ENCODE assay signal across 8 cellular contexts in genomic region chr3:49028298-49028672, GRCh38. TPM values are rescaled to one million over a fixed set of nuclear protein-coding genes. Genes with fewer than 3 reads are reported as not detected.
DNase-seq lines count a peak whose midpoint lies in the region; ATAC-seq and TF ChIP-seq lines count a peak whose summit lies in the region.

No MANE protein-coding gene starts in this region.

- H3K79me2 ChIP-seq in neural progenitor cell (ENCODE audit: low read depth) = peaks cover 28% of the 10 kb centered on the region

- no peak for TF ChIP-seq CTCF in CD4-positive, alpha-beta T cell (IDR thresholded peaks at IDR 0.05)
- no peak for TF ChIP-seq CTCF in neural progenitor cell (IDR thresholded peaks at IDR 0.05)

- H3K27ac Mint-ChIP-seq in CD4-positive, alpha-beta T cell = peak overlapping the region; percentile 93
- H3K27ac Mint-ChIP-seq in neural progenitor cell = peak overlapping the region; percentile 62

- H3K4me2 ChIP-seq in neural progenitor cell = peak overlapping the region; percentile 92

- peaks cover 86% of the 10 kb centered on the region for H3K36me3 Mint-ChIP-seq in CD4-positive, alpha-beta T cell (ENCODE audit: low read depth)
- H3K36me3 Mint-ChIP-seq in neural progenitor cell = peaks cover 37% of the 10 kb centered on the region

- WGBS in ectodermal cell, 2 experiments = 80 to 94% methylated on average over 4 of the region's 4 CpGs

- intact Hi-C loops in CD4-positive, alpha-beta T cell (cut with DNase I, micrococcal nuclease) = loop anchor here (2.0 to 10.0 kb wide), 4 partner anchors 39 to 907 kb away; partner anchors contain the start of genes APEH (in 1 of the 2) and IP6K2 (in 1 of the 2)

- CTCF ChIA-PET in CD4-positive, alpha-beta T cell (lab: Charles Lee) = interaction anchor here (1.6 to 2.2 kb wide), 3 partner anchors 38 to 66 kb away, joined by 8 to 29 read pairs (median 16); partner anchors contain the start of genes P4HTM and QRICH1

- H2AFZ ChIP-seq in neural progenitor cell (replicated peaks) = no peak overlapping the region

- H3K27ac ChIP-seq in CD4-positive, alpha-beta T cell (ENCODE audit: low read depth, low read length) = peak overlapping the region; percentile 87
- H3K27ac ChIP-seq in ectodermal cell (ENCODE audit: insufficient read depth, low read depth, low read length, poor library complexity, severe bottlenecking) (no peak overlapping the region), neural progenitor cell (no peak overlapping the region)

- H3K9me3 Mint-ChIP-seq in CD4-positive, alpha-beta T cell = no peaks in the 10 kb centered on the region
- no peaks in the 10 kb centered on the region for H3K9me3 Mint-ChIP-seq in neural progenitor cell

- POLR2A ChIA-PET in CD4-positive, alpha-beta T cell (lab: Charles Lee) = interaction anchor here (0.8 to 2.3 kb wide), 9 partner anchors 8 to 312 kb away, joined by 3 to 60 read pairs (median 23); partner anchors contain the start of genes DALRD3, P4HTM, QARS1 and QRICH1

- peak overlapping the region; percentile 99 for H3K9ac ChIP-seq in NT2/D1 (ENCODE audit: insufficient read length, low read depth)
- peak overlapping the region; percentile 68 for H3K9ac ChIP-seq in neural progenitor cell

- no peaks in the 10 kb centered on the region for H4K20me1 ChIP-seq in neural progenitor cell (ENCODE audit: low read depth)

- peaks cover 60% of the 10 kb centered on the region for H3F3A ChIP-seq in neural progenitor cell (ENCODE audit: low read depth)

- peak overlapping the region; percentile 77 for H3K4me3 ChIP-seq in NT2/D1 (ENCODE audit: insufficient read length, low read depth)
- peak overlapping the region; percentile 70 for H3K4me3 ChIP-seq in ectodermal cell (ENCODE audit: insufficient read depth, low read depth, low read length)
- peak overlapping the region; percentile 58 for H3K4me3 ChIP-seq in neural progenitor cell

- H3K4me1 ChIP-seq in NT2/D1 (ENCODE audit: insufficient read depth, insufficient read length) (peaks cover 20% of the 10 kb centered on the region), ectodermal cell (ENCODE audit: control insufficient read depth, insufficient read depth, low read length) (peaks cover 11% of the 10 kb centered on the region), neural progenitor cell (peaks cover 12% of the 10 kb centered on the region)

- DNase-seq in CD4-positive, alpha-beta T cell = no peak
- no peak for DNase-seq in NT2/D1 (ENCODE audit: low read depth, low spot score)
- DNase-seq in neural progenitor cell (ENCODE audit: low spot score) = no peak
- no peak for DNase-seq in left lobe of liver (ENCODE audit: low spot score)
- no peak for DNase-seq in iPS-NIHi11 (ENCODE audit: low spot score)
- no peak for DNase-seq in SIG-M5 treated with dmso at 0.1 percent for 504 hours (lab: John Stamatoyannopoulos, UW; ENCODE audit: unreplicated experiment)

- no peaks in the 10 kb centered on the region for H3K27me3 ChIP-seq in CD4-positive, alpha-beta T cell (ENCODE audit: control insufficient read depth, insufficient read depth, low read length)
- H3K27me3 ChIP-seq in NT2/D1 (ENCODE audit: insufficient read depth, insufficient read length) = no peaks in the 10 kb centered on the region
- H3K27me3 ChIP-seq in ectodermal cell (ENCODE audit: control insufficient read depth, insufficient read depth, low read length, poor library complexity, severe bottlenecking) = no peaks in the 10 kb centered on the region
- H3K27me3 ChIP-seq in neural progenitor cell = no peaks in the 10 kb centered on the region

- no peak for ATAC-seq in CD4-positive, alpha-beta T cell (ENCODE audit: poor library complexity)
- ATAC-seq in left lobe of liver = no peak
- ATAC-seq in HG02885 (IDR thresholded peaks at IDR 0.05; ENCODE audit: poor library complexity, unreplicated experiment) = no peak

- H3K27me3 Mint-ChIP-seq in CD4-positive, alpha-beta T cell = no peaks in the 10 kb centered on the region
- peaks cover 12% of the 10 kb centered on the region for H3K27me3 Mint-ChIP-seq in neural progenitor cell (ENCODE audit: insufficient read depth, low read depth)

- H3K9me3 ChIP-seq in CD4-positive, alpha-beta T cell (ENCODE audit: control insufficient read depth, low read length) = no peaks in the 10 kb centered on the region
- H3K9me3 ChIP-seq in NT2/D1 (ENCODE audit: insufficient read depth, low read length) = no peaks in the 10 kb centered on the region
- H3K9me3 ChIP-seq in ectodermal cell (ENCODE audit: control insufficient read depth, low read length) = no peaks in the 10 kb centered on the region
- H3K9me3 ChIP-seq in neural progenitor cell (ENCODE audit: low read depth) = no peaks in the 10 kb centered on the region

- H3K36me3 ChIP-seq in NT2/D1 (ENCODE audit: insufficient read depth, insufficient read length, low read length) (peaks cover 90% of the 10 kb centered on the region), ectodermal cell (ENCODE audit: control insufficient read depth, insufficient read depth, low read length) (peaks cover 62% of the 10 kb centered on the region), neural progenitor cell (no peaks in the 10 kb centered on the region)

- peak overlapping the region; percentile 88 for H3K4me3 Mint-ChIP-seq in CD4-positive, alpha-beta T cell
- peak overlapping the region; percentile 93 for H3K4me3 Mint-ChIP-seq in neural progenitor cell

- peaks cover 35% of the 10 kb centered on the region for H3K4me1 Mint-ChIP-seq in CD4-positive, alpha-beta T cell (ENCODE audit: low read depth)
- H3K4me1 Mint-ChIP-seq in neural progenitor cell = peaks cover 24% of the 10 kb centered on the region

RNA-seq across cellular contexts. Expression of gene IMPDH2, which starts 0.9 kb away (rescaled TPM):
- 100 to 1,000 TPM; 133 to 135 TPM for total RNA-seq in CD4-positive, alpha-beta T cell
- polyA plus RNA-seq in ectodermal cell (2013, experiment 1 of 4) = 330 TPM
- polyA plus RNA-seq in ectodermal cell (2013, experiment 2 of 4) = 332 TPM
- polyA plus RNA-seq in ectodermal cell (2013, experiment 3 of 4) = 252 TPM
- 258 TPM for polyA plus RNA-seq in ectodermal cell (2013, experiment 4 of 4)
- total RNA-seq in neural progenitor cell (ENCODE audit: low replicate concordance) (271 and 313 TPM in 2 replicates), left lobe of liver (38.6 TPM)

RNA-seq across cellular contexts. Expression of gene NDUFAF3, which starts 6.4 kb away (rescaled TPM):
- total RNA-seq in CD4-positive, alpha-beta T cell = 10 to 100 TPM; 52.7 to 53.2 TPM
- polyA plus RNA-seq in ectodermal cell (2013, experiment 1 of 4) = 19.2 TPM
- 22.3 TPM for polyA plus RNA-seq in ectodermal cell (2013, experiment 2 of 4)
- 21.8 TPM for polyA plus RNA-seq in ectodermal cell (2013, experiment 3 of 4)
- 29.1 TPM for polyA plus RNA-seq in ectodermal cell (2013, experiment 4 of 4)
- total RNA-seq in neural progenitor cell (ENCODE audit: low replicate concordance) (26.2 and 36.8 TPM in 2 replicates), left lobe of liver (44.2 TPM)

RNA-seq across cellular contexts. Expression of gene DALRD3, which starts 9.9 kb away (rescaled TPM):
- total RNA-seq in CD4-positive, alpha-beta T cell = 10 to 100 TPM; 15.1 to 15.6 TPM
- 37.2 TPM for polyA plus RNA-seq in ectodermal cell (2013, experiment 1 of 4)
- polyA plus RNA-seq in ectodermal cell (2013, experiment 2 of 4) = 41.1 TPM
- 38.4 TPM for polyA plus RNA-seq in ectodermal cell (2013, experiment 3 of 4)
- polyA plus RNA-seq in ectodermal cell (2013, experiment 4 of 4) = 49.5 TPM
- total RNA-seq in neural progenitor cell (ENCODE audit: low replicate concordance) (32.9 and 57.4 TPM in 2 replicates), left lobe of liver (8.6 TPM)

RNA-seq across cellular contexts. Expression of gene WDR6, which starts 21.1 kb away (rescaled TPM):
- total RNA-seq in CD4-positive, alpha-beta T cell = 100 to 1,000 TPM; 132 to 134 TPM
- polyA plus RNA-seq in ectodermal cell (2013, experiment 1 of 4) = 202 TPM
- polyA plus RNA-seq in ectodermal cell (2013, experiment 2 of 4) = 233 TPM
- 164 TPM for polyA plus RNA-seq in ectodermal cell (2013, experiment 3 of 4)
- polyA plus RNA-seq in ectodermal cell (2013, experiment 4 of 4) = 186 TPM
- total RNA-seq in neural progenitor cell (ENCODE audit: low replicate concordance) (131 and 215 TPM in 2 replicates), left lobe of liver (79.5 TPM)

RNA-seq across cellular contexts. Expression of gene P4HTM, which starts 38.2 kb away (rescaled TPM):
- total RNA-seq in CD4-positive, alpha-beta T cell = 10 to 100 TPM; 45.9 to 47.0 TPM
- 30.0 TPM for polyA plus RNA-seq in ectodermal cell (2013, experiment 1 of 4)
- 33.6 TPM for polyA plus RNA-seq in ectodermal cell (2013, experiment 2 of 4)
- polyA plus RNA-seq in ectodermal cell (2013, experiment 3 of 4) = 33.2 TPM
- 40.7 TPM for polyA plus RNA-seq in ectodermal cell (2013, experiment 4 of 4)
- total RNA-seq in neural progenitor cell (ENCODE audit: low replicate concordance) (15.3 and 34.6 TPM in 2 replicates), left lobe of liver (13.7 TPM)
